9 cellular contexts compared by ENCODE assay signal in the genomic region with DNA sequence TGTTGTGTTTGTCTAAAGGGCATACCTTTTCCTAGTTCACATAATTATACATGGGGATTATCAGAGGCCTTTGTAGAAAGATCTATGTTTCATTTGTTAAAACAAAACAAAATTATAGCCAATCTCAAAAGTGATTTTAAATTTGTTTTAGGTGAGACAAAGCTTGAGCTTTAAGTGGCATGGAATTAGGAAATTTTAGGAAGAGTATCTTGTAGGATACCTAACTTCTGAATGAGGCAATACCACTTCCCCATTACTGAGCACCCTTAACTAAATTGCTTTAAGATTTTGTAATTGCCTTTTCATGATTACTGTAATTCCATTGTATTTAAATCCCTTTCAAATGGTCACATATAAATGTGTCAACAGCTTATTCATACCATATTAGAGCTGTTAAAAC.
"Had no signal": no experiment of that assay in that cellular context is flagged by ENCODE, and none has a peak within 500 bp of the region (broad histone marks: within the 10 kb centered on the region; RNA-seq: fewer than 3 reads in every experiment).

No MANE protein-coding gene starts in this region.

- H3K4me1 Mint-ChIP-seq: GM23338 had no signal

- H3K4me3 Mint-ChIP-seq: GM23338, H9, IgD-negative memory B cell had no signal

- FAIRE-seq: H1, H54, HepG2 had no signal

- H3K36me3 Mint-ChIP-seq: IgD-negative memory B cell had no signal

- H3K4me3 ChIP-seq: GM23338 had no signal

- H3K27ac ChIP-seq: HL-60 had no signal

- ATAC-seq: GM23338, HepG2 had no signal

- H3K27ac Mint-ChIP-seq: GM23338, H9, IgD-negative memory B cell had no signal

- H3K27me3 Mint-ChIP-seq: IgD-negative memory B cell had no signal

- H3K9me3 Mint-ChIP-seq: GM23338, H9, IgD-negative memory B cell had no signal

- DNase-seq: H9, HCEC 1CT, KBM-7 had no signal
